Comparison of ENCODE assay signal across 18 cellular contexts in the genomic region with DNA sequence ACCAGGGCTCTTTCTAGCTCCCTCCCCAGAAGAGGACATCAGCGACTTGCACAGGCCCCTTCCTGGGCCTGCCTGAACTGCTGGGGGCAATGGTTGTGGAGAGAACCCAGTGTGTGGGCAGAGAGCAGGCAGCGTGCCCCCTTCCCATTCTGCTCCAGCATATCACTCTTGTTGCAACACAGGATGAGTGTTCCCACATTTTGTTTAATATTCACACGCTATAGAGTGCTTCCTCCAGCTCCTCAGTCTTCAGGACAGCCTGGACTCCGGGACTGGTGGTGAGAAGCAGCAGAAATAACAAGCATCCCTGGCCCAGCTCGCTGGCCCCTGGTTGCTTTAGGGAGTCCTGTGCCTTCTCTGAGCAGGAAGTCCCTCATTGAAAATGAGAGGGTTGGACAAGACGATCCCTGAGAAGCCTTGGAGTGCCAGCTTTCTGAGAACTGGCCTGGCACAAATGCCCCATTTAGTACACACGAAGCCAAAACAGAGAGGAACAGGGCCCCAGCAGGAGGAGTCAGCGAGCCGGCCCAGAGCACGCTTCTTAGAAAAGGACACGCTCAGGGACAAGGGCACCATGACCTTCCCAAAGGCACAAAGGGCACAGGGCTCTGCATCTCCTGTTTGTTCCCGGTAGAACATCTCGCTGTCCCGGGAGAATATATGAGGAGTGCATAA.
A peak's percentile ranks its signal among the peaks of the same experiment; 100 is the strongest.
DNase-seq lines count a peak whose midpoint lies in the region; ATAC-seq lines count a peak whose summit lies in the region.
"Had no signal": no experiment of that assay in that cellular context is flagged by ENCODE, and none has a peak within 500 bp of the region (broad histone marks: within the 10 kb centered on the region; RNA-seq: fewer than 3 reads in every experiment).

No MANE protein-coding gene starts in this region.

- H3K36me3 ChIP-seq in H7 (replicated peaks; ENCODE audit: control insufficient read depth, insufficient read depth, low read length), result no peaks in the 10 kb centered on the region
- H3K36me3 ChIP-seq: BLaER1 treated with 17β-estradiol and CSF1 and Interleukin-3, amounts not matched to agents 10 nM and 100 nM had no signal

- H3K27ac ChIP-seq in angular gyrus (ENCODE audit: low read depth, low read length), result peak overlapping the region; percentile 83
- H3K27ac ChIP-seq: BLaER1 treated with 17β-estradiol and CSF1 and Interleukin-3, amounts not matched to agents 10 nM and 100 nM had no signal

- H3K9me3 Mint-ChIP-seq in stimulated activated effector memory CD8-positive, alpha-beta T cell treated with anti-CD3 and anti-CD28 coated beads, Interleukin-12 subunit alpha, Interleukin-12 subunit beta, amount 100 ng/mL, for 72 hours, result no peaks in the 10 kb centered on the region

- peak overlapping the region; percentile 23 for H3K27ac Mint-ChIP-seq in stimulated activated effector memory CD8-positive, alpha-beta T cell treated with anti-CD3 and anti-CD28 coated beads, Interleukin-12 subunit alpha, Interleukin-12 subunit beta, amount 100 ng/mL, for 72 hours

- H3K4me3 ChIP-seq in H7 (ENCODE audit: insufficient read depth, low read depth, low read length), result no peak overlapping the region
- H3K4me3 ChIP-seq: BLaER1 treated with 17β-estradiol and CSF1 and Interleukin-3, amounts not matched to agents 10 nM and 100 nM had no signal

- H3K36me3 Mint-ChIP-seq in stimulated activated effector memory CD8-positive, alpha-beta T cell treated with anti-CD3 and anti-CD28 coated beads, Interleukin-12 subunit alpha, Interleukin-12 subunit beta, amount 100 ng/mL, for 72 hours, result no peaks in the 10 kb centered on the region

- no peak overlapping the region for H3K4me3 Mint-ChIP-seq in stimulated activated effector memory CD8-positive, alpha-beta T cell treated with anti-CD3 and anti-CD28 coated beads, Interleukin-12 subunit alpha, Interleukin-12 subunit beta, amount 100 ng/mL, for 72 hours

- H3K4me1 Mint-ChIP-seq in stimulated activated effector memory CD8-positive, alpha-beta T cell treated with anti-CD3 and anti-CD28 coated beads, Interleukin-12 subunit alpha, Interleukin-12 subunit beta, amount 100 ng/mL, for 72 hours, result peaks cover 36% of the 10 kb centered on the region

- H3K27me3 ChIP-seq in H7 (ENCODE audit: control insufficient read depth, insufficient read depth, low read length), result peaks cover 28% of the 10 kb centered on the region
- H3K27me3 ChIP-seq: BLaER1 treated with 17β-estradiol and CSF1 and Interleukin-3, amounts not matched to agents 10 nM and 100 nM had no signal

- no peak for ATAC-seq in stimulated activated effector memory CD8-positive, alpha-beta T cell treated with anti-CD3 and anti-CD28 coated beads, Interleukin-12 subunit alpha, Interleukin-12 subunit beta, amount 100 ng/mL, for 72 hours
- ATAC-seq in HG03520 (IDR thresholded peaks at IDR 0.05; ENCODE audit: unreplicated experiment), result no peak
- no peak for ATAC-seq in HG03097 (IDR thresholded peaks at IDR 0.05; ENCODE audit: low FRiP score, unreplicated experiment)
- ATAC-seq: activated T-cell treated with anti-CD3 and anti-CD28 coated beads, Interleukin-2, amount 50 U/mL, for 72 hours had no signal

- DNase-seq in EH (ENCODE audit: low read depth) (peak; percentile 13), hypothalamus (lab: John Stamatoyannopoulos, UW) (peak in 31 of 51 donors; percentile 4 to 74 (median 25)), H7 (no peak), GOT3 (lab: John Stamatoyannopoulos, UW) (no peak)
- no peak for DNase-seq in stimulated activated effector memory CD8-positive, alpha-beta T cell treated with anti-CD3 and anti-CD28 coated beads, Interleukin-12 subunit alpha, Interleukin-12 subunit beta, amount 100 ng/mL, for 72 hours (ENCODE audit: low spot score in 2 of 2)
- DNase-seq: activated CD4-positive, alpha-beta T cell treated with anti-CD3 and anti-CD28 coated beads, Interleukin-2, amount 50 U/mL, for 4 hours; activated T-cell treated with anti-CD3 and anti-CD28 coated beads, Interleukin-2, amount 50 U/mL, for 72 hours; DMS53; erythroblast; left cardiac atrium; NCI-H187; NCI-H510A; SHP77 treated with DMSO at 0.1 percent for 48 hours; T1000 had no signal

Comparison
In these comparisons a context has a peak if more than half of its experiments do, and no peak if none do; other contexts are left out.
1. DNase-seq: peak in EH (single experiment) and hypothalamus (31 of 51); none in stimulated activated effector memory CD8-positive, alpha-beta T cell treated with anti-CD3 and anti-CD28 coated beads, Interleukin-12 subunit alpha, Interleukin-12 subunit beta, amount 100 ng/mL, for 72 hours (0 of 2), H7 (single experiment) and GOT3 (single experiment).